15 cellular contexts compared by ENCODE assay signal in the genomic region with DNA sequence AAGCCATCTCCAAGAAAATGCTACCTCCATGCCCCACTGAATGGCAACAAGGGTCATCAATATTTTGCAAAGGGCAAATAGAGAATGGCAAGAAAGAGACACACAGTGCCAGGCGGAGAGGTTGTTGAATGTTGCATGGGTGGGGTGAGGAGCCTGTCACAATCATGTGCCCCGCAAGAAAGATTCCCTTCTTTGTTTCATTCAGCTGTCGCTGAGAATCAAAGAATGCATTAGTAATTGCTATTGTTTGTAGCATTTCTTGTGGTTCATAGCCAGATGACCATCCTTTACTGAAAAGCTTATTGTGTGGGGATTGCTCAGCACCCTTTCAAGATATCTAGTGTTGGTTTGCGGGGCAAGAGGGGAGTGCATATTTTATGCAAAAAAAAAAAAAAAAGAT.
"Had no signal": no experiment of that assay in that cellular context is flagged by ENCODE, and none has a peak within 500 bp of the region (broad histone marks: within the 10 kb centered on the region; RNA-seq: fewer than 3 reads in every experiment).

No MANE protein-coding gene starts in this region.

- H3K4me1 Mint-ChIP-seq: activated CD4-positive, alpha-beta T cell treated with anti-CD3 and anti-CD28 coated beads, Interleukin-2, amount 10 ng/mL, durations not matched to agents 24 days and 14 days; activated naive CD8-positive, alpha-beta T cell treated with anti-CD3 and anti-CD28 coated beads, Interleukin-2, amount 50 U/mL, for 24 hours had no signal

- ATAC-seq: activated naive CD8-positive, alpha-beta T cell treated with anti-CD3 and anti-CD28 coated beads, Interleukin-2, amount 50 U/mL, for 24 hours; left colon; T-helper 17 cell; WTC11 had no signal

- H3K27ac ChIP-seq: ovary had no signal

- H3K36me3 ChIP-seq: ovary had no signal

- H3K9me3 ChIP-seq: ovary had no signal

- H3K27me3 ChIP-seq: ovary had no signal

- H3K4me3 ChIP-seq: ovary, smooth muscle cell had no signal

- H3K27ac Mint-ChIP-seq: activated CD4-positive, alpha-beta T cell treated with anti-CD3 and anti-CD28 coated beads, Interleukin-2, amount 10 ng/mL, durations not matched to agents 24 days and 14 days; activated naive CD8-positive, alpha-beta T cell treated with anti-CD3 and anti-CD28 coated beads, Interleukin-2, amount 50 U/mL, for 24 hours; activated T-helper 1 cell treated with anti-CD3 and anti-CD28 coated beads, Interleukin-12 subunit alpha, Interleukin-12 subunit beta, Interleukin-2, Interleukin-4 antibody, amounts not matched to agents 30 ng/mL and 10 ng/mL and 1 ng/mL, durations not matched to agents 14 hours and 24 hours and 36 hours; immature natural killer cell; nephron; T-helper 17 cell; WTC11 had no signal

- H3K36me3 Mint-ChIP-seq: immature natural killer cell, WTC11 had no signal

- DNase-seq: activated CD4-positive, alpha-beta T cell treated with anti-CD3 and anti-CD28 coated beads, Interleukin-2, amount 10 ng/mL, durations not matched to agents 24 days and 14 days; activated naive CD4-positive, alpha-beta T cell; activated naive CD8-positive, alpha-beta T cell treated with anti-CD3 and anti-CD28 coated beads, Interleukin-2, amount 50 U/mL, for 24 hours; central memory CD4-positive, alpha-beta T cell; cortex of kidney; effector memory CD4-positive, alpha-beta T cell; immature natural killer cell; left colon; ovary; T-helper 17 cell; trophoblast cell had no signal

- H3K4me3 Mint-ChIP-seq: activated CD4-positive, alpha-beta T cell treated with anti-CD3 and anti-CD28 coated beads, Interleukin-2, amount 10 ng/mL, durations not matched to agents 24 days and 14 days; activated naive CD8-positive, alpha-beta T cell treated with anti-CD3 and anti-CD28 coated beads, Interleukin-2, amount 50 U/mL, for 24 hours; activated T-helper 1 cell treated with anti-CD3 and anti-CD28 coated beads, Interleukin-12 subunit alpha, Interleukin-12 subunit beta, Interleukin-2, Interleukin-4 antibody, amounts not matched to agents 30 ng/mL and 10 ng/mL and 1 ng/mL, durations not matched to agents 14 hours and 24 hours and 36 hours; immature natural killer cell; nephron; T-helper 17 cell; WTC11 had no signal

- H3K9me3 Mint-ChIP-seq: activated CD4-positive, alpha-beta T cell treated with anti-CD3 and anti-CD28 coated beads, Interleukin-2, amount 10 ng/mL, durations not matched to agents 24 days and 14 days; activated naive CD8-positive, alpha-beta T cell treated with anti-CD3 and anti-CD28 coated beads, Interleukin-2, amount 50 U/mL, for 24 hours; activated T-helper 1 cell treated with anti-CD3 and anti-CD28 coated beads, Interleukin-12 subunit alpha, Interleukin-12 subunit beta, Interleukin-2, Interleukin-4 antibody, amounts not matched to agents 30 ng/mL and 10 ng/mL and 1 ng/mL, durations not matched to agents 14 hours and 24 hours and 36 hours; immature natural killer cell; nephron had no signal
